Comparison of ENCODE assay signal across 8 cellular contexts in the genomic region with DNA sequence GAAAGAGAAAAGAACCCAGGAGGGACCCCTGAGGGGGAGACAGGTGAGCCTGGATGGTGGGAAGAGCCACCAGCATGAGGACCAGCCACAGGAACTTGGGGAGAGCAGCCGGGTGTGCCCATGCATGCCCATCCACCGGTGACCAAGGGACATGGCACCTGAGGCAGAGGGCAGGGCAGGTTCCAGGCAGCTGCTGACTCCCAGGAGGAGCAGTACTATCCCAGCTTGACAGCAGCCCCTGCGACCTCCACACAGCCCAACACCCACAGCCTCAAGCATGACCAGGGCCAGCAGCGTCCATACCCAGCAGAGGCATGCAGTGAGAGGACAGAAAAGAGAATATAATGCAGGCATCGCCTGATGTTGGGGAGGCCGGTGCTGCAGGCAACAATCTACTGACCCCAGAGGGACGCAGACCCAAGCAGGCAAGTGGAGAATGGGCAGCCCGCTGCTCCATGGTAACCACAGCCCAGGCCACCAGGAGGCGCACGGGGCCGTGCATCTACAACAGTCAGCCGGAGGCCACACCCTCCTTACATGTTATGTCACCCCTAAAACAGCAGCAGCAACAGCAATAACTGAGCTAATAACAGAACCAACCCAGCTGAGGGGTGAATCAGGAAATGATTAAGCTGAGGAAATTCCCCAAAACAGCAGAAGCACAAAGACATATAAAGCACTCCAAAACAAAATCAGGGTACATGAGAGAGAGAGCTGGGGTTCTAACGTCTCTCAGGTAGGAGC. TPM values are rescaled to one million over a fixed set of nuclear protein-coding genes. Genes with fewer than 3 reads are reported as not detected.
A peak's percentile ranks its signal among the peaks of the same experiment; 100 is the strongest.
DNase-seq lines count a peak whose midpoint lies in the region; ATAC-seq and TF ChIP-seq lines count a peak whose summit lies in the region.

No MANE protein-coding gene starts in this region.

- intact Hi-C loops in HCT116 (cut with micrococcal nuclease), result loop anchor here (5.0 kb wide), 2 partner anchors 54 to 329 kb away; a partner anchor contains a TSS

- CTCF ChIA-PET in HCT116 (lab: Charles Lee), result interaction anchor here (0.8 to 1.5 kb wide), 6 partner anchors 17 to 327 kb away, joined by 3 to 17 read pairs (median 4); a partner anchor contains a TSS

- no peaks in the 10 kb centered on the region for H3K27me3 ChIP-seq in HCT116 (ENCODE audit: insufficient read depth, low read length)
- no peaks in the 10 kb centered on the region for H3K27me3 ChIP-seq in MM.1S (replicated peaks; ENCODE audit: insufficient read depth, low read length)

- POLR2A ChIA-PET in HCT116 (lab: Charles Lee), result interaction anchor here (1.0 kb wide), 1 partner anchor 52 kb away, joined by 4 read pairs; no protein-coding TSS in a partner anchor

- H3K9me2 ChIP-seq in HCT116 (ENCODE audit: insufficient read depth), result no peaks in the 10 kb centered on the region
- no peaks in the 10 kb centered on the region for H3K9me2 ChIP-seq in MM.1S (replicated peaks; ENCODE audit: insufficient read depth, low read length)

- TF ChIP-seq POLR2A in HCT116 (IDR thresholded peaks at IDR 0.05; ENCODE audit: borderline replicate concordance, extremely low read depth, insufficient read depth, insufficient read length), result no peak

- TF ChIP-seq RAD21 in HCT116 (IDR thresholded peaks at IDR 0.05; ENCODE audit: low read depth), result peak; percentile 92

- H3K4me2 ChIP-seq in HCT116 (ENCODE audit: low read length) (no peak overlapping the region), MM.1S (ENCODE audit: low read depth, low read length) (no peak overlapping the region)

- H3K4me3 ChIP-seq in HCT116 (replicated peaks in 1 of 2; ENCODE audit: low read depth in 1 of 2, low read length in 2 of 2) (no peak overlapping the region), MM.1S (ENCODE audit: low read length) (no peak overlapping the region)

- peaks cover 6% of the 10 kb centered on the region; the same call in 1 of the 2 replicates for H3F3A ChIP-seq in MM.1S (ENCODE audit: insufficient read depth, low read length)

- RAD21 ChIA-PET in HCT116 (lab: Charles Lee; ENCODE audit: low non-redundant PET in 1 of 2, low total read pairs in 2 of 2, uncharacterized antibody in 2 of 2, unreplicated experiment in 2 of 2), result interaction anchor here in 1 of 2 experiments (0.7 kb wide), 1 partner anchor 52 kb away, joined by 3 read pairs; no protein-coding TSS in a partner anchor

- ATAC-seq in HCT116 (peak; percentile 99), left lobe of liver (peak; percentile 93)

- H3K4me1 ChIP-seq in HCT116 (ENCODE audit: control insufficient read depth in 1 of 2, insufficient read depth in 2 of 2, low read length in 2 of 2) (peaks cover 0 to 6% of the 10 kb centered on the region in 2 experiments; a peak in 2 of 4 replicates), MM.1S (ENCODE audit: low read length) (0 out of 2 replicates have a peak, but pooled peaks cover 5% of the 10 kb centered on the region)

- TF ChIP-seq CTCF in GM12873 (IDR thresholded peaks at IDR 0.05; ENCODE audit: insufficient read depth, low read depth, low read length, missing control alignments), result peak; percentile 98
- TF ChIP-seq CTCF in HCT116 (IDR thresholded peaks at IDR 0.05 in 2 of 3, conservative IDR thresholded peaks at IDR 0.05 in 1 of 3; ENCODE audit: borderline replicate concordance in 1 of 3, insufficient read depth in 1 of 3, low read depth in 2 of 3, low read length in 2 of 3), result peak; percentile 71 to 97 (median 96); a peak in 5 of 6 replicates
- TF ChIP-seq CTCF in MM.1S (IDR thresholded peaks at IDR 0.05; ENCODE audit: low read length), result peak; percentile 89

- H3K36me3 ChIP-seq in HCT116 (ENCODE audit: control insufficient read depth in 1 of 2, insufficient read depth in 2 of 2, low read length in 2 of 2) (no peaks in the 10 kb centered on the region; a peak in 1 of 4 replicates), MM.1S (replicated peaks; ENCODE audit: insufficient read depth, low read length) (no peaks in the 10 kb centered on the region)

- H4K20me1 ChIP-seq in HCT116 (ENCODE audit: insufficient read depth) (no peaks in the 10 kb centered on the region), MM.1S (ENCODE audit: insufficient read depth, low read length) (no peaks in the 10 kb centered on the region)

- H3K9ac ChIP-seq in HCT116 (ENCODE audit: low read length) (no peak overlapping the region), MM.1S (ENCODE audit: low read length) (no peak overlapping the region)

- no TSS peak for BruUV-seq in HCT116 (replicated peaks; lab: Mats Ljungman, UMichigan)

- no peaks in the 10 kb centered on the region for H3K9me3 ChIP-seq in HCT116 (ENCODE audit: control insufficient read depth in 1 of 2, insufficient read depth in 1 of 2, low read depth in 1 of 2, low read length in 2 of 2)
- H3K9me3 ChIP-seq in MM.1S (replicated peaks; ENCODE audit: insufficient read depth, low read length), result no peaks in the 10 kb centered on the region

- DNase-seq in HCT116 (ENCODE audit: low read depth, low spot score) (peak; percentile 29), MM.1S (peak; percentile 70), cerebellar cortex (ENCODE audit: low spot score) (peak; percentile 44), left lobe of liver (ENCODE audit: low spot score) (peak; percentile 68), OCI-M2 (lab: John Stamatoyannopoulos, UW; ENCODE audit: unreplicated experiment) (no peak)
- peak; percentile 72 for DNase-seq in activated CD4-positive, alpha-beta T cell treated with anti-CD3 and anti-CD28 coated beads for 1 hour
- peak; percentile 75 to 77 for DNase-seq in stimulated activated CD4-positive, alpha-beta T cell treated with anti-CD3 and anti-CD28 coated beads, Interleukin-4, amount 100 ng/mL, for 4 hours

- no peaks in the 10 kb centered on the region for H3K79me2 ChIP-seq in HCT116 (ENCODE audit: insufficient read depth, low read length)
- no peaks in the 10 kb centered on the region for H3K79me2 ChIP-seq in MM.1S (ENCODE audit: low read length)

- no peak overlapping the region for H3K27ac ChIP-seq in HCT116 (ENCODE audit: low read depth, low read length)
- H3K27ac ChIP-seq in MM.1S (ENCODE audit: low read length), result no peak overlapping the region

- H2AFZ ChIP-seq in HCT116 (ENCODE audit: low read depth, low read length, poor library complexity, severe bottlenecking), result no peak overlapping the region
- no peak overlapping the region for H2AFZ ChIP-seq in MM.1S (ENCODE audit: low read length)

TF ChIP-seq in HCT116, 20 proteins besides CTCF, POLR2A, EP300 and RAD21 (continues in another document):
- TF ChIP-seq CBX3 (IDR thresholded peaks at IDR 0.05; ENCODE audit: low read depth), result no peak
- TF ChIP-seq SIN3A (IDR thresholded peaks at IDR 0.05; ENCODE audit: low read depth), result no peak
- no peak for TF ChIP-seq POLR2AphosphoS5 (IDR thresholded peaks at IDR 0.05; ENCODE audit: low read depth, low read length)
- TF ChIP-seq, protein P1, sequence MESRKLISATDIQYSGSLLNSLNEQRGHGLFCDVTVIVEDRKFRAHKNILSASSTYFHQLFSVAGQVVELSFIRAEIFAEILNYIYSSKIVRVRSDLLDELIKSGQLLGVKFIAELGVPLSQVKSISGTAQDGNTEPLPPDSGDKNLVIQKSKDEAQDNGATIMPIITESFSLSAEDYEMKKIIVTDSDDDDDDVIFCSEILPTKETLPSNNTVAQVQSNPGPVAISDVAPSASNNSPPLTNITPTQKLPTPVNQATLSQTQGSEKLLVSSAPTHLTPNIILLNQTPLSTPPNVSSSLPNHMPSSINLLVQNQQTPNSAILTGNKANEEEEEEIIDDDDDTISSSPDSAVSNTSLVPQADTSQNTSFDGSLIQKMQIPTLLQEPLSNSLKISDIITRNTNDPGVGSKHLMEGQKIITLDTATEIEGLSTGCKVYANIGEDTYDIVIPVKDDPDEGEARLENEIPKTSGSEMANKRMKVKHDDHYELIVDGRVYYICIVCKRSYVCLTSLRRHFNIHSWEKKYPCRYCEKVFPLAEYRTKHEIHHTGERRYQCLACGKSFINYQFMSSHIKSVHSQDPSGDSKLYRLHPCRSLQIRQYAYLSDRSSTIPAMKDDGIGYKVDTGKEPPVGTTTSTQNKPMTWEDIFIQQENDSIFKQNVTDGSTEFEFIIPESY (IDR thresholded peaks at IDR 0.05; ENCODE audit: extremely low read depth, insufficient replicate concordance, low read length), result no peak
- no peak for TF ChIP-seq EZH2 (IDR thresholded peaks at IDR 0.05)
- TF ChIP-seq SP1 (IDR thresholded peaks at IDR 0.05; ENCODE audit: low read depth), result no peak
- TF ChIP-seq, protein P2, sequence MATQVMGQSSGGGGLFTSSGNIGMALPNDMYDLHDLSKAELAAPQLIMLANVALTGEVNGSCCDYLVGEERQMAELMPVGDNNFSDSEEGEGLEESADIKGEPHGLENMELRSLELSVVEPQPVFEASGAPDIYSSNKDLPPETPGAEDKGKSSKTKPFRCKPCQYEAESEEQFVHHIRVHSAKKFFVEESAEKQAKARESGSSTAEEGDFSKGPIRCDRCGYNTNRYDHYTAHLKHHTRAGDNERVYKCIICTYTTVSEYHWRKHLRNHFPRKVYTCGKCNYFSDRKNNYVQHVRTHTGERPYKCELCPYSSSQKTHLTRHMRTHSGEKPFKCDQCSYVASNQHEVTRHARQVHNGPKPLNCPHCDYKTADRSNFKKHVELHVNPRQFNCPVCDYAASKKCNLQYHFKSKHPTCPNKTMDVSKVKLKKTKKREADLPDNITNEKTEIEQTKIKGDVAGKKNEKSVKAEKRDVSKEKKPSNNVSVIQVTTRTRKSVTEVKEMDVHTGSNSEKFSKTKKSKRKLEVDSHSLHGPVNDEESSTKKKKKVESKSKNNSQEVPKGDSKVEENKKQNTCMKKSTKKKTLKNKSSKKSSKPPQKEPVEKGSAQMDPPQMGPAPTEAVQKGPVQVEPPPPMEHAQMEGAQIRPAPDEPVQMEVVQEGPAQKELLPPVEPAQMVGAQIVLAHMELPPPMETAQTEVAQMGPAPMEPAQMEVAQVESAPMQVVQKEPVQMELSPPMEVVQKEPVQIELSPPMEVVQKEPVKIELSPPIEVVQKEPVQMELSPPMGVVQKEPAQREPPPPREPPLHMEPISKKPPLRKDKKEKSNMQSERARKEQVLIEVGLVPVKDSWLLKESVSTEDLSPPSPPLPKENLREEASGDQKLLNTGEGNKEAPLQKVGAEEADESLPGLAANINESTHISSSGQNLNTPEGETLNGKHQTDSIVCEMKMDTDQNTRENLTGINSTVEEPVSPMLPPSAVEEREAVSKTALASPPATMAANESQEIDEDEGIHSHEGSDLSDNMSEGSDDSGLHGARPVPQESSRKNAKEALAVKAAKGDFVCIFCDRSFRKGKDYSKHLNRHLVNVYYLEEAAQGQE (IDR thresholded peaks at IDR 0.05; ENCODE audit: low read depth), result no peak
- TF ChIP-seq EGR1 (IDR thresholded peaks at IDR 0.05; ENCODE audit: low read depth), result no peak
- TF ChIP-seq ELF1 (IDR thresholded peaks at IDR 0.05; ENCODE audit: borderline replicate concordance, low read depth), result no peak
- no peak for TF ChIP-seq YY1 (IDR thresholded peaks at IDR 0.05; ENCODE audit: extremely low read depth, insufficient replicate concordance, low read depth, low read length)

RNA-seq across cellular contexts. Expression of a gene that starts 44.1 kb away (rescaled TPM):
- total RNA-seq in HCT116 (2021; ENCODE audit: unreplicated experiment) (28.3 TPM), left lobe of liver (13.1 TPM)
- 22.6 and 23.2 TPM in 2 replicates for polyA plus RNA-seq in HCT116 (2012)

RNA-seq across cellular contexts. Expression of a gene that starts 46.4 kb away (rescaled TPM):
- 5.6 TPM for total RNA-seq in HCT116 (2021; ENCODE audit: unreplicated experiment)
- 5.0 and 8.8 TPM in 2 replicates for polyA plus RNA-seq in HCT116 (2012)
- total RNA-seq in left lobe of liver, result 2.0 TPM

RNA-seq across cellular contexts. Expression of a gene that starts 54.6 kb away (rescaled TPM):
- total RNA-seq in HCT116 (2021; ENCODE audit: unreplicated experiment) (49.7 TPM), left lobe of liver (40.6 TPM)
- 56.1 and 58.0 TPM in 2 replicates for polyA plus RNA-seq in HCT116 (2012)
